Comparison of ENCODE assay signal across 8 cellular contexts in genomic region chr4:688695-689497, GRCh38. TPM values are rescaled to one million over a fixed set of nuclear protein-coding genes. Genes with fewer than 3 reads are reported as not detected.
A peak's percentile ranks its signal among the peaks of the same experiment; 100 is the strongest.
DNase-seq lines count a peak whose midpoint lies in the region; ATAC-seq and TF ChIP-seq lines count a peak whose summit lies in the region.

TSS of gene SLC49A3 (minus strand) at chr4:689151. CDS start at chr4:689127, 24 bp downstream.

- H3K4me1 ChIP-seq in mucosa of rectum (ENCODE audit: control insufficient read depth in 2 of 2, insufficient read depth in 2 of 2, low read length in 2 of 2) (peaks cover 23 to 31% of the 10 kb centered on the region in 2 donors), urinary bladder (ENCODE audit: insufficient read depth) (no peaks in the 10 kb centered on the region)

- H3K27ac ChIP-seq in mucosa of rectum (ENCODE audit: low read depth in 2 of 2, low read length in 2 of 2) (peak within 1 kb of the TSS; percentile 75 to 80), urinary bladder (ENCODE audit: low read depth) (peak within 1 kb of the TSS; percentile 38)

- ATAC-seq in activated naive CD4-positive, alpha-beta T cell treated with anti-CD3 and anti-CD28 coated beads, Interleukin-2, amount 50 U/mL, for 72 hours = peak; percentile 23 to 42
- no peak for ATAC-seq in GM18505 (IDR thresholded peaks at IDR 0.05; ENCODE audit: unreplicated experiment)

- H3K4me3 ChIP-seq in epithelial cell of proximal tubule (ENCODE audit: low read depth, low read length) = peak within 1 kb of the TSS; percentile 42
- H3K4me3 ChIP-seq in mucosa of rectum (ENCODE audit: low read length in 2 of 2) = peak within 1 kb of the TSS; percentile 54 to 62
- peak within 1 kb of the TSS; percentile 35 for H3K4me3 ChIP-seq in urinary bladder (ENCODE audit: low read depth, low read length)

- H3K36me3 Mint-ChIP-seq in activated naive CD4-positive, alpha-beta T cell treated with anti-CD3 and anti-CD28 coated beads, Interleukin-2, amount 50 U/mL, for 72 hours = no peaks in the 10 kb centered on the region

- peak within 1 kb of the TSS in 1 of 2 donors; percentile 78 for H3K9ac ChIP-seq in mucosa of rectum (ENCODE audit: low read depth in 1 of 2, low read length in 2 of 2)

- no peak for TF ChIP-seq CTCF in epithelial cell of proximal tubule (conservative IDR thresholded peaks at IDR 0.05; ENCODE audit: low read depth, low read length)

- peak in 1 of 2 donors; percentile 54 for DNase-seq in activated naive CD4-positive, alpha-beta T cell treated with anti-CD3 and anti-CD28 coated beads, Interleukin-2, amount 50 U/mL, for 72 hours (ENCODE audit: low spot score in 2 of 2)
- DNase-seq in activated naive CD4-positive, alpha-beta T cell (lab: John Stamatoyannopoulos, UW) = no peak
- DNase-seq in epithelial cell of proximal tubule (ENCODE audit: low read depth) = no peak
- no peak for DNase-seq in retina
- DNase-seq in GOT3 (lab: John Stamatoyannopoulos, UW) = no peak

- H3K36me3 ChIP-seq in mucosa of rectum (ENCODE audit: control insufficient read depth in 2 of 2, insufficient read depth in 2 of 2, low read length in 2 of 2) (no peaks in the 10 kb centered on the region), urinary bladder (ENCODE audit: insufficient read depth) (no peaks in the 10 kb centered on the region)

- WGBS in urinary bladder = 8% methylated on average over 59 of the region's 59 CpGs

- no peaks in the 10 kb centered on the region for H3K9me3 Mint-ChIP-seq in activated naive CD4-positive, alpha-beta T cell treated with anti-CD3 and anti-CD28 coated beads, Interleukin-2, amount 50 U/mL, for 72 hours

- H3K9me3 ChIP-seq in mucosa of rectum (ENCODE audit: control insufficient read depth in 2 of 2, low read length in 2 of 2) = no peaks in the 10 kb centered on the region

- no peak within 1 kb of the TSS for H3K27ac Mint-ChIP-seq in activated naive CD4-positive, alpha-beta T cell treated with anti-CD3 and anti-CD28 coated beads, Interleukin-2, amount 50 U/mL, for 72 hours

- TF ChIP-seq POLR2A in GM18505 (IDR thresholded peaks at IDR 0.05; ENCODE audit: borderline replicate concordance, extremely low read depth, insufficient read depth, insufficient read length) = no peak

- H3K27me3 ChIP-seq in mucosa of rectum (ENCODE audit: control insufficient read depth in 2 of 2, insufficient read depth in 2 of 2, low read length in 2 of 2) = no peaks in the 10 kb centered on the region

RNA-seq across cellular contexts. Expression of gene SLC49A3, which starts in this region (rescaled TPM):
- total RNA-seq in activated naive CD4-positive, alpha-beta T cell treated with anti-CD3 and anti-CD28 coated beads, Interleukin-2, amount 50 U/mL, for 72 hours = 1 to 10 TPM in 1 of 2 donors, under 1 TPM in 1; 0.59 to 1.3 TPM
- total RNA-seq in epithelial cell of proximal tubule (2.9 and 4.1 TPM in 2 replicates), urinary bladder (2.1 TPM)
- polyA plus RNA-seq in urinary bladder = 7.9 TPM
